1 cellular context compared by ENCODE assay signal in genomic region chr4:104860227-104861123, GRCh38.
TF ChIP-seq lines count a peak whose summit lies in the region.

No MANE protein-coding gene starts in this region.

TF ChIP-seq in K562, 482 proteins besides CTCF, POLR2A, EP300 and RAD21 (continued from another document):
- TF ChIP-seq ZBTB40 (IDR thresholded peaks at IDR 0.05) = no peak
- no peak for TF ChIP-seq ZBTB40 (CRISPR knock-in tag; IDR thresholded peaks at IDR 0.05)
- no peak for TF ChIP-seq BCOR (IDR thresholded peaks at IDR 0.05)
- TF ChIP-seq NR3C1 (CRISPR knock-in tag; IDR thresholded peaks at IDR 0.05) = no peak
- TF ChIP-seq TFAP4 (CRISPR knock-in tag; IDR thresholded peaks at IDR 0.05; ENCODE audit: borderline replicate concordance) = no peak
- no peak for TF ChIP-seq NCOA2 (IDR thresholded peaks at IDR 0.05; ENCODE audit: partially characterized antibody in 2 of 2)
- TF ChIP-seq ZFP91 (CRISPR knock-in tag; IDR thresholded peaks at IDR 0.05) = no peak
- TF ChIP-seq JUNB (CRISPR knock-in tag; conservative IDR thresholded peaks at IDR 0.05) = no peak
- no peak for TF ChIP-seq STAG1 (CRISPR knock-in tag; IDR thresholded peaks at IDR 0.05; ENCODE audit: borderline replicate concordance)
